17 cellular contexts compared by ENCODE assay signal in genomic region chr11:42253156-42253555, GRCh38.
"Had no signal": no experiment of that assay in that cellular context is flagged by ENCODE, and none has a peak within 500 bp of the region (broad histone marks: within the 10 kb centered on the region; RNA-seq: fewer than 3 reads in every experiment).

No MANE protein-coding gene starts in this region.

- H3K36me3 ChIP-seq: esophagus squamous epithelium, heart right ventricle, ovary, tibial artery had no signal

- H3K4me1 Mint-ChIP-seq: activated naive CD8-positive, alpha-beta T cell treated with anti-CD3 and anti-CD28 coated beads for 36 hours; naive thymus-derived CD8-positive, alpha-beta T cell had no signal

- H3K36me3 Mint-ChIP-seq: activated naive CD8-positive, alpha-beta T cell treated with anti-CD3 and anti-CD28 coated beads for 36 hours; naive thymus-derived CD8-positive, alpha-beta T cell had no signal

- DNase-seq: activated CD4-positive, alpha-beta T cell treated with anti-CD3 and anti-CD28 coated beads, Interleukin-2, amount 50 U/mL, for 4 hours; activated gamma-delta T cell treated with Interleukin-2 at 50 U/mL for 16 hours; activated naive CD8-positive, alpha-beta T cell treated with anti-CD3 and anti-CD28 coated beads for 36 hours; amniotic stem cell; effector memory CD4-positive, alpha-beta T cell; esophagus squamous epithelium; heart right ventricle; left ventricle myocardium superior; naive thymus-derived CD8-positive, alpha-beta T cell; ovary; psoas muscle; right cardiac atrium; stimulated activated naive CD8-positive, alpha-beta T cell treated with anti-CD3 and anti-CD28 coated beads, Interleukin-15, Interleukin-2, amounts not matched to agents 100 U/mL and 50 U/mL, for 24 hours; substantia nigra; tibial artery had no signal

- H3K4me3 Mint-ChIP-seq: activated naive CD8-positive, alpha-beta T cell treated with anti-CD3 and anti-CD28 coated beads for 36 hours; dendritic cell treated with granulocyte-macrophage colony-stimulating factor and Interleukin-4, amounts not matched to agents 40 ng/mL and 50 ng/mL, for 4 days; naive thymus-derived CD8-positive, alpha-beta T cell had no signal

- H3K27me3 Mint-ChIP-seq: activated naive CD8-positive, alpha-beta T cell treated with anti-CD3 and anti-CD28 coated beads for 36 hours; dendritic cell treated with granulocyte-macrophage colony-stimulating factor and Interleukin-4, amounts not matched to agents 40 ng/mL and 50 ng/mL, for 4 days; naive thymus-derived CD8-positive, alpha-beta T cell had no signal

- H3K9me3 ChIP-seq: ovary, psoas muscle, tibial artery had no signal

- H3K27ac Mint-ChIP-seq: activated naive CD8-positive, alpha-beta T cell treated with anti-CD3 and anti-CD28 coated beads for 36 hours; dendritic cell treated with granulocyte-macrophage colony-stimulating factor and Interleukin-4, amounts not matched to agents 40 ng/mL and 50 ng/mL, for 4 days; naive thymus-derived CD8-positive, alpha-beta T cell had no signal

- H3K27ac ChIP-seq: esophagus squamous epithelium, heart right ventricle, ovary, psoas muscle, skin epidermis, tibial artery had no signal

- H3K4me3 ChIP-seq: esophagus squamous epithelium, heart right ventricle, ovary, psoas muscle, skin epidermis, tibial artery had no signal

- H3K4me1 ChIP-seq: esophagus squamous epithelium, heart right ventricle, psoas muscle, tibial artery had no signal

- H3K27me3 ChIP-seq: esophagus squamous epithelium, heart right ventricle, ovary, tibial artery had no signal
